Comparison of ENCODE assay signal across 8 cellular contexts in genomic region chrX:107677501-107677901, GRCh38. TPM values are rescaled to one million over a fixed set of nuclear protein-coding genes. Genes with fewer than 3 reads are reported as not detected.
DNase-seq lines count a peak whose midpoint lies in the region; ATAC-seq, FAIRE-seq and TF ChIP-seq lines count a peak whose summit lies in the region.

No MANE protein-coding gene starts in this region.

- H3K9ac ChIP-seq in neural progenitor cell, result no peak overlapping the region

- no peaks in the 10 kb centered on the region for H3K9me3 ChIP-seq in CD4-positive, CD25-positive, alpha-beta regulatory T cell (ENCODE audit: control insufficient read depth in 2 of 2, low read length in 2 of 2)
- H3K9me3 ChIP-seq in neural progenitor cell (ENCODE audit: low read depth), result no peaks in the 10 kb centered on the region

- H3K4me3 ChIP-seq in CD4-positive, CD25-positive, alpha-beta regulatory T cell (ENCODE audit: low read depth, low read length), result peak overlapping the region; percentile 74
- no peak overlapping the region for H3K4me3 ChIP-seq in bronchial epithelial cell (ENCODE audit: low read depth, low read length)
- no peak overlapping the region for H3K4me3 ChIP-seq in neural progenitor cell

- peaks cover 24 to 82% (median 42%) of the 10 kb centered on the region in 4 donors for H3K4me1 Mint-ChIP-seq in CD4-positive, CD25-positive, alpha-beta regulatory T cell
- peaks cover 49% of the 10 kb centered on the region for H3K4me1 Mint-ChIP-seq in neural progenitor cell

- H3K9me3 Mint-ChIP-seq in CD4-positive, CD25-positive, alpha-beta regulatory T cell, result peaks cover 0 to 1% (median 0%) of the 10 kb centered on the region in 7 donors
- peaks cover 2% of the 10 kb centered on the region for H3K9me3 Mint-ChIP-seq in neural progenitor cell

- H3K36me3 Mint-ChIP-seq in CD4-positive, CD25-positive, alpha-beta regulatory T cell, result no peaks in the 10 kb centered on the region
- no peaks in the 10 kb centered on the region for H3K36me3 Mint-ChIP-seq in neural progenitor cell

- no peak for FAIRE-seq in bronchial epithelial cell (lab: Jason Lieb, UNC)

- H3K27ac Mint-ChIP-seq in CD4-positive, CD25-positive, alpha-beta regulatory T cell, result peak overlapping the region; percentile 97 to 98 (median 98)
- peak overlapping the region; percentile 43 for H3K27ac Mint-ChIP-seq in neural progenitor cell

- H3K4me2 ChIP-seq in neural progenitor cell, result no peak overlapping the region

- TF ChIP-seq CTCF in bronchial epithelial cell (IDR thresholded peaks at IDR 0.05; ENCODE audit: insufficient read depth, low read length, severe bottlenecking) (no peak), neural progenitor cell (IDR thresholded peaks at IDR 0.05) (peak; percentile 19), omental fat pad (IDR thresholded peaks at IDR 0.05) (no peak)

- H3K27me3 ChIP-seq in CD4-positive, CD25-positive, alpha-beta regulatory T cell (ENCODE audit: control insufficient read depth, insufficient read depth, low read length), result no peaks in the 10 kb centered on the region
- H3K27me3 ChIP-seq in bronchial epithelial cell (ENCODE audit: control insufficient read depth, insufficient read depth, low read length) (no peaks in the 10 kb centered on the region), neural progenitor cell (no peaks in the 10 kb centered on the region)

- H3F3A ChIP-seq in neural progenitor cell (ENCODE audit: low read depth), result peaks cover 14% of the 10 kb centered on the region

- H3K27ac ChIP-seq in CD4-positive, CD25-positive, alpha-beta regulatory T cell (ENCODE audit: insufficient read depth, low read length, poor library complexity, severe bottlenecking), result peak overlapping the region; percentile 98
- H3K27ac ChIP-seq in neural progenitor cell, result no peak overlapping the region

- peak overlapping the region; percentile 88 to 94 (median 90) for H3K4me3 Mint-ChIP-seq in CD4-positive, CD25-positive, alpha-beta regulatory T cell
- H3K4me3 Mint-ChIP-seq in neural progenitor cell, result no peak overlapping the region

- ATAC-seq in CD4-positive, CD25-positive, alpha-beta regulatory T cell (ENCODE audit: low read depth in 2 of 2), result no peak
- no peak for ATAC-seq in omental fat pad (ENCODE audit: low FRiP score)

- peaks cover 66% of the 10 kb centered on the region for H3K4me1 ChIP-seq in CD4-positive, CD25-positive, alpha-beta regulatory T cell (ENCODE audit: control insufficient read depth, insufficient read depth, low read length, poor library complexity, severe bottlenecking)
- H3K4me1 ChIP-seq in neural progenitor cell, result no peaks in the 10 kb centered on the region

- H4K20me1 ChIP-seq in neural progenitor cell (ENCODE audit: low read depth), result no peaks in the 10 kb centered on the region

- H2AFZ ChIP-seq in neural progenitor cell (replicated peaks), result no peak overlapping the region

- H3K36me3 ChIP-seq in CD4-positive, CD25-positive, alpha-beta regulatory T cell (ENCODE audit: control insufficient read depth, insufficient read depth, low read length), result no peaks in the 10 kb centered on the region
- H3K36me3 ChIP-seq in bronchial epithelial cell (ENCODE audit: control insufficient read depth, insufficient read depth, low read length) (no peaks in the 10 kb centered on the region), neural progenitor cell (no peaks in the 10 kb centered on the region)

- no peak for DNase-seq in CD4-positive, CD25-positive, alpha-beta regulatory T cell
- DNase-seq in M059J (ENCODE audit: low read depth) (peak; percentile 74), bronchial epithelial cell (ENCODE audit: low read depth) (peak; percentile 35), neural progenitor cell (ENCODE audit: low spot score) (peak; percentile 42), NCI-H446 (lab: John Stamatoyannopoulos, UW) (no peak), MV-4-11 (lab: John Stamatoyannopoulos, UW) (no peak), omental fat pad (ENCODE audit: low spot score) (no peak), NCI-H2081 (lab: John Stamatoyannopoulos, UW) (no peak)

- H3K79me2 ChIP-seq in neural progenitor cell (ENCODE audit: low read depth), result no peaks in the 10 kb centered on the region

- H3K27me3 Mint-ChIP-seq in CD4-positive, CD25-positive, alpha-beta regulatory T cell, result peaks cover 7% of the 10 kb centered on the region
- peaks cover 22% of the 10 kb centered on the region for H3K27me3 Mint-ChIP-seq in neural progenitor cell (ENCODE audit: insufficient read depth, low read depth)

RNA-seq across cellular contexts. Expression of gene PRPS1, which starts 49.2 kb away (rescaled TPM):
- 69.4 TPM for total RNA-seq in CD4-positive, CD25-positive, alpha-beta regulatory T cell
- polyA plus RNA-seq in CD4-positive, CD25-positive, alpha-beta regulatory T cell, result 10 to 100 TPM; 49.6 to 59.6 (median 54.7) TPM
- 159 and 164 TPM in 2 replicates for total RNA-seq in M059J (2014; rRNA removed; shearing (Covaris generic))
- 11.8 and 15.0 TPM in 2 replicates for total RNA-seq in bronchial epithelial cell
- 177 and 264 TPM in 2 replicates for total RNA-seq in neural progenitor cell (ENCODE audit: low replicate concordance)
- 10 to 100 TPM; 16.4 to 43.6 (median 24.8) TPM for total RNA-seq in omental fat pad

Comparison
In these comparisons a context has a peak if more than half of its experiments do, and no peak if none do; other contexts are left out.
1. DNase-seq: peak in M059J (single experiment), bronchial epithelial cell (single experiment) and neural progenitor cell (single experiment); none in CD4-positive, CD25-positive, alpha-beta regulatory T cell (0 of 3), NCI-H446 (0 of 2), MV-4-11 (single experiment), omental fat pad (single experiment) and NCI-H2081 (0 of 2).